9 cellular contexts compared by ENCODE assay signal in the genomic region with DNA sequence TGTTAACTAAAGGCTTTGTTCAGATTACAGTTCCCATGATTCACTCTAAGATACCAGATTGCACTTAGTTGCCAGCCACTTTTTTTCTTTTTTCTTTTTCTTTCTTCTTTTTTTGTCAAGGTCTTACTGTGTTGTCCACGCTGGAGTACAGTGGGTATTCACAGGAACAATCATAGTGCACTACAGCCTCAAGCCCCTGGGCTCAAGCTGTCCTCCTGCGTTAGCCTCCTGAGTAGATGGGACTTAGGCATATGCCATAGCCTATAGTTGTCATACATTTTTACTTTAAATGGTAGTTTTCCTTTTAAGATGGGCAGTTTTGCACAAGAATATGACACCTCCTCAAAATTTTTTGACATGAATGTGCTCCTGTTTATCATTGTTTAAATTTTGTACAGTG. TPM values are rescaled to one million over a fixed set of nuclear protein-coding genes. Genes with fewer than 3 reads are reported as not detected.
A peak's percentile ranks its signal among the peaks of the same experiment; 100 is the strongest.
DNase-seq lines count a peak whose midpoint lies in the region; ATAC-seq and TF ChIP-seq lines count a peak whose summit lies in the region.
"Had no signal": no experiment of that assay in that cellular context is flagged by ENCODE, and none has a peak within 500 bp of the region (broad histone marks: within the 10 kb centered on the region; RNA-seq: fewer than 3 reads in every experiment).

No MANE protein-coding gene starts in this region.

- H3F3A ChIP-seq in MM.1S (ENCODE audit: insufficient read depth, low read length): peaks cover 14% of the 10 kb centered on the region

- ATAC-seq in activated CD8-positive, alpha-beta memory T cell treated with anti-CD3 and anti-CD28 coated beads, Interleukin-2, amount 10 ng/mL, durations not matched to agents 7 days and 5 days: no peak
- ATAC-seq in activated naive CD8-positive, alpha-beta T cell treated with anti-CD3 and anti-CD28 coated beads, Interleukin-2, amount 50 U/mL, for 24 hours: no peak
- ATAC-seq in stimulated activated naive CD8-positive, alpha-beta T cell treated with anti-CD3 and anti-CD28 coated beads, Interleukin-15, amount 100 ng/mL, for 72 hours: no peak

- peaks cover 19% of the 10 kb centered on the region for H3K36me3 ChIP-seq in iPS-20b (ENCODE audit: insufficient read depth, low read depth, low read length)
- no peaks in the 10 kb centered on the region for H3K36me3 ChIP-seq in MM.1S (replicated peaks; ENCODE audit: insufficient read depth, low read length)

- H3K4me1 ChIP-seq in iPS-20b (ENCODE audit: insufficient read depth, low read length) (peaks cover 32% of the 10 kb centered on the region; the same call in 1 of the 2 replicates), MM.1S (ENCODE audit: low read length) (peaks cover 11% of the 10 kb centered on the region)

- no peaks in the 10 kb centered on the region for H3K9me3 ChIP-seq in iPS-20b (ENCODE audit: insufficient read depth, low read depth, low read length)
- no peaks in the 10 kb centered on the region for H3K9me3 ChIP-seq in MM.1S (replicated peaks; ENCODE audit: insufficient read depth, low read length)

- H3K9ac ChIP-seq in iPS-20b (ENCODE audit: low read depth, low read length) (peak overlapping the region; percentile 90), MM.1S (ENCODE audit: low read length) (no peak overlapping the region)

- H3K4me2 ChIP-seq in MM.1S (ENCODE audit: low read depth, low read length): no peak overlapping the region

- no peak overlapping the region for H3K27ac Mint-ChIP-seq in activated CD8-positive, alpha-beta memory T cell treated with anti-CD3 and anti-CD28 coated beads, Interleukin-2, amount 10 ng/mL, durations not matched to agents 7 days and 5 days
- no peak overlapping the region for H3K27ac Mint-ChIP-seq in activated naive CD8-positive, alpha-beta T cell treated with anti-CD3 and anti-CD28 coated beads, Interleukin-2, amount 50 U/mL, for 24 hours
- H3K27ac Mint-ChIP-seq in stimulated activated naive CD8-positive, alpha-beta T cell treated with anti-CD3 and anti-CD28 coated beads, Interleukin-15, amount 100 ng/mL, for 72 hours: no peak overlapping the region
- H3K27ac Mint-ChIP-seq in endothelial cell (ENCODE audit: unreplicated experiment): no peak overlapping the region

- peaks cover 8% of the 10 kb centered on the region for H3K9me3 Mint-ChIP-seq in activated CD8-positive, alpha-beta memory T cell treated with anti-CD3 and anti-CD28 coated beads, Interleukin-2, amount 10 ng/mL, durations not matched to agents 7 days and 5 days (ENCODE audit: low read depth)
- H3K9me3 Mint-ChIP-seq in activated naive CD8-positive, alpha-beta T cell treated with anti-CD3 and anti-CD28 coated beads, Interleukin-2, amount 50 U/mL, for 24 hours: peaks cover 10% of the 10 kb centered on the region
- H3K9me3 Mint-ChIP-seq in stimulated activated naive CD8-positive, alpha-beta T cell treated with anti-CD3 and anti-CD28 coated beads, Interleukin-15, amount 100 ng/mL, for 72 hours: peaks cover 0 to 9% of the 10 kb centered on the region in 2 donors
- no peaks in the 10 kb centered on the region for H3K9me3 Mint-ChIP-seq in endothelial cell (ENCODE audit: unreplicated experiment)

- H3K9me2 ChIP-seq in MM.1S (replicated peaks; ENCODE audit: insufficient read depth, low read length): no peaks in the 10 kb centered on the region

- H3K27ac ChIP-seq in iPS-20b (ENCODE audit: low read length) (peak overlapping the region; percentile 7), MM.1S (ENCODE audit: low read length) (no peak overlapping the region)

- peak overlapping the region; percentile 48 for H3K4me3 Mint-ChIP-seq in activated CD8-positive, alpha-beta memory T cell treated with anti-CD3 and anti-CD28 coated beads, Interleukin-2, amount 10 ng/mL, durations not matched to agents 7 days and 5 days
- peak overlapping the region; percentile 54 for H3K4me3 Mint-ChIP-seq in activated naive CD8-positive, alpha-beta T cell treated with anti-CD3 and anti-CD28 coated beads, Interleukin-2, amount 50 U/mL, for 24 hours
- H3K4me3 Mint-ChIP-seq in stimulated activated naive CD8-positive, alpha-beta T cell treated with anti-CD3 and anti-CD28 coated beads, Interleukin-15, amount 100 ng/mL, for 72 hours: peak overlapping the region; percentile 16 to 33
- no peak overlapping the region for H3K4me3 Mint-ChIP-seq in endothelial cell (ENCODE audit: unreplicated experiment)

- H3K27me3 ChIP-seq in iPS-20b (ENCODE audit: insufficient read depth, low read length) (no peaks in the 10 kb centered on the region), MM.1S (replicated peaks; ENCODE audit: insufficient read depth, low read length) (no peaks in the 10 kb centered on the region)

- no peaks in the 10 kb centered on the region for H4K20me1 ChIP-seq in MM.1S (ENCODE audit: insufficient read depth, low read length)

- TF ChIP-seq CTCF in MM.1S (IDR thresholded peaks at IDR 0.05; ENCODE audit: low read length) (no peak), endothelial cell (IDR thresholded peaks at IDR 0.05; ENCODE audit: unreplicated experiment) (no peak)

- no peak overlapping the region for H2AFZ ChIP-seq in MM.1S (ENCODE audit: low read length)

- no peaks in the 10 kb centered on the region for H3K27me3 Mint-ChIP-seq in activated CD8-positive, alpha-beta memory T cell treated with anti-CD3 and anti-CD28 coated beads, Interleukin-2, amount 10 ng/mL, durations not matched to agents 7 days and 5 days
- no peaks in the 10 kb centered on the region for H3K27me3 Mint-ChIP-seq in activated naive CD8-positive, alpha-beta T cell treated with anti-CD3 and anti-CD28 coated beads, Interleukin-2, amount 50 U/mL, for 24 hours
- H3K27me3 Mint-ChIP-seq in stimulated activated naive CD8-positive, alpha-beta T cell treated with anti-CD3 and anti-CD28 coated beads, Interleukin-15, amount 100 ng/mL, for 72 hours: no peaks in the 10 kb centered on the region
- peaks cover 8% of the 10 kb centered on the region for H3K27me3 Mint-ChIP-seq in endothelial cell (ENCODE audit: unreplicated experiment)

- peak overlapping the region; percentile 84 for H3K4me3 ChIP-seq in iPS-20b (ENCODE audit: low read length)
- no peak overlapping the region for H3K4me3 ChIP-seq in MM.1S (ENCODE audit: low read length)

- DNase-seq in activated CD8-positive, alpha-beta memory T cell treated with anti-CD3 and anti-CD28 coated beads, Interleukin-2, amount 10 ng/mL, durations not matched to agents 7 days and 5 days: no peak
- DNase-seq in activated CD8-positive, alpha-beta memory T cell treated with anti-CD3 and anti-CD28 coated beads, Interleukin-2, amount 50 U/mL, for 48 hours: no peak
- DNase-seq in activated naive CD8-positive, alpha-beta T cell treated with anti-CD3 and anti-CD28 coated beads, Interleukin-2, amount 50 U/mL, for 24 hours: no peak
- no peak for DNase-seq in stimulated activated naive CD8-positive, alpha-beta T cell treated with anti-CD3 and anti-CD28 coated beads, Interleukin-15, amount 100 ng/mL, for 72 hours
- DNase-seq in HuH-7.5 (ENCODE audit: low spot score) (no peak), MM.1S (no peak), endothelial cell (ENCODE audit: low spot score) (no peak)
- DNase-seq: OCI-M1 had no signal

- CTCF ChIA-PET in activated CD8-positive, alpha-beta memory T cell treated with anti-CD3 and anti-CD28 coated beads, Interleukin-2, amount 10 ng/mL, durations not matched to agents 7 days and 5 days (lab: Charles Lee): interaction anchor here (1.0 to 3.6 kb wide), 3 partner anchors 9 to 17 kb away, joined by 4 to 52 read pairs (median 8); no protein-coding TSS in a partner anchor

- peaks cover 70% of the 10 kb centered on the region for H3K79me2 ChIP-seq in MM.1S (ENCODE audit: low read length)

- H3K36me3 Mint-ChIP-seq in activated CD8-positive, alpha-beta memory T cell treated with anti-CD3 and anti-CD28 coated beads, Interleukin-2, amount 10 ng/mL, durations not matched to agents 7 days and 5 days: peaks cover 63% of the 10 kb centered on the region
- H3K36me3 Mint-ChIP-seq in activated naive CD8-positive, alpha-beta T cell treated with anti-CD3 and anti-CD28 coated beads, Interleukin-2, amount 50 U/mL, for 24 hours (ENCODE audit: low read depth): peaks cover 21% of the 10 kb centered on the region
- no peaks in the 10 kb centered on the region for H3K36me3 Mint-ChIP-seq in endothelial cell (ENCODE audit: low read depth, unreplicated experiment)

- peaks cover 60% of the 10 kb centered on the region for H3K4me1 Mint-ChIP-seq in activated CD8-positive, alpha-beta memory T cell treated with anti-CD3 and anti-CD28 coated beads, Interleukin-2, amount 10 ng/mL, durations not matched to agents 7 days and 5 days
- peaks cover 62% of the 10 kb centered on the region for H3K4me1 Mint-ChIP-seq in activated naive CD8-positive, alpha-beta T cell treated with anti-CD3 and anti-CD28 coated beads, Interleukin-2, amount 50 U/mL, for 24 hours
- H3K4me1 Mint-ChIP-seq in stimulated activated naive CD8-positive, alpha-beta T cell treated with anti-CD3 and anti-CD28 coated beads, Interleukin-15, amount 100 ng/mL, for 72 hours: peaks cover 60% of the 10 kb centered on the region
- peaks cover 23% of the 10 kb centered on the region for H3K4me1 Mint-ChIP-seq in endothelial cell (ENCODE audit: unreplicated experiment)

RNA-seq across cellular contexts. Expression of a gene that starts 2.1 kb away (rescaled TPM):
- total RNA-seq in activated CD8-positive, alpha-beta memory T cell treated with anti-CD3 and anti-CD28 coated beads, Interleukin-2, amount 10 ng/mL, durations not matched to agents 7 days and 5 days: 100 to 1,000 TPM; 109 to 124 TPM
- 88.3 TPM for total RNA-seq in endothelial cell (ENCODE audit: unreplicated experiment)
